Comparison of ENCODE assay signal across 2 cellular contexts in genomic region chr7:84370114-84370513, GRCh38.
TF ChIP-seq lines count a peak whose summit lies in the region.

No MANE protein-coding gene starts in this region.

TF ChIP-seq in A549, 52 proteins besides CTCF, POLR2A, EP300 and RAD21 (continued from another document):
- TF ChIP-seq EHMT2 (IDR thresholded peaks at IDR 0.05; ENCODE audit: low read depth): no peak
- TF ChIP-seq MAFK (IDR thresholded peaks at IDR 0.05; ENCODE audit: partially characterized antibody): no peak
- no peak for TF ChIP-seq HOXB5 (CRISPR knock-in tag; IDR thresholded peaks at IDR 0.05)

TF ChIP-seq in IMR-90, 13 proteins besides CTCF, POLR2A, EP300 and RAD21 (continued from another document):
- TF ChIP-seq ELK1 (IDR thresholded peaks at IDR 0.05; ENCODE audit: borderline replicate concordance, low read depth, low read length): no peak
- no peak for TF ChIP-seq CHD1 (IDR thresholded peaks at IDR 0.05; ENCODE audit: low read depth, low read length)
